1 cellular context compared by ENCODE assay signal in the genomic region with DNA sequence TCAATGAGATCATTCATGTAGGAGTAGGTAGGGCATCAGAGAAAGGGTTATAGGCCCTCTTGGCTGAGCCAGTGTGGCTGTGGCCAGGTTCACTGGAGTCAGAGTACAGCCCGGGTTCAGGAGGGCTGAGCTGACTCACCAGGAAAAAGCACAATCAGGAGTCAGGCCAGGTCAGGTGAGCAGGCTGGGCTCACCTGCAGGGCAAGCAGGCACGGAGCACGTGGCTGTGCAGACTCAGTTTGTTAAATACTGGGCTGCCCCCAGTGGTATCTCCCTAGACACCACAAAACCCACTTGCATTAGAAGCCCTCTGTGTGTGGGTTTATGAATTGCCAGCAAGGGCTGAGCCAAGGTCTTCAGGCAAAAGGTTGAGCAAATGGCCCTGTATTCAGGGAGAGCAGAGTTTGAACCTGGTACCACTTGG.
TF ChIP-seq lines count a peak whose summit lies in the region.

No MANE protein-coding gene starts in this region.

TF ChIP-seq in GM23338, 12 proteins besides CTCF, POLR2A, EP300 and RAD21 (continued from another document):
- no peak for TF ChIP-seq CREB1 (CRISPR knock-in tag; IDR thresholded peaks at IDR 0.05; ENCODE audit: low read depth)
- TF ChIP-seq, protein P1, sequence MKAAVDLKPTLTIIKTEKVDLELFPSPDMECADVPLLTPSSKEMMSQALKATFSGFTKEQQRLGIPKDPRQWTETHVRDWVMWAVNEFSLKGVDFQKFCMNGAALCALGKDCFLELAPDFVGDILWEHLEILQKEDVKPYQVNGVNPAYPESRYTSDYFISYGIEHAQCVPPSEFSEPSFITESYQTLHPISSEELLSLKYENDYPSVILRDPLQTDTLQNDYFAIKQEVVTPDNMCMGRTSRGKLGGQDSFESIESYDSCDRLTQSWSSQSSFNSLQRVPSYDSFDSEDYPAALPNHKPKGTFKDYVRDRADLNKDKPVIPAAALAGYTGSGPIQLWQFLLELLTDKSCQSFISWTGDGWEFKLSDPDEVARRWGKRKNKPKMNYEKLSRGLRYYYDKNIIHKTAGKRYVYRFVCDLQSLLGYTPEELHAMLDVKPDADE (IDR thresholded peaks at IDR 0.05), result no peak
- no peak for TF ChIP-seq NANOG (IDR thresholded peaks at IDR 0.05; ENCODE audit: borderline replicate concordance)
- no peak for TF ChIP-seq JUNB (IDR thresholded peaks at IDR 0.05; ENCODE audit: unreplicated experiment)
- no peak for TF ChIP-seq ZNF462 (CRISPR knock-in tag; IDR thresholded peaks at IDR 0.05)
